ENCODE assay signal across 17 cellular contexts in genomic region chr11:65404638-65405339, GRCh38. TPM values are rescaled to one million over a fixed set of nuclear protein-coding genes. Genes with fewer than 3 reads are reported as not detected.
DNase-seq lines count a peak whose midpoint lies in the region; ATAC-seq and TF ChIP-seq lines count a peak whose summit lies in the region.
"Had no signal": no experiment of that assay in that cellular context is flagged by ENCODE, and none has a peak within 500 bp of the region (broad histone marks: within the 10 kb centered on the region; RNA-seq: fewer than 3 reads in every experiment).

No MANE protein-coding gene starts in this region.

- no peak overlapping the region for H2AK5ac ChIP-seq in mesenchymal stem cell (ENCODE audit: low read length, severe bottlenecking)

- TF ChIP-seq POLR2A in gastroesophageal sphincter (IDR thresholded peaks at IDR 0.05) (no peak), upper lobe of left lung (IDR thresholded peaks at IDR 0.05) (no peak)

- H2BK5ac ChIP-seq in mesenchymal stem cell (ENCODE audit: low read depth, low read length, poor library complexity, severe bottlenecking), result no peak overlapping the region

- H3K23ac ChIP-seq in mesenchymal stem cell (ENCODE audit: low read length in 2 of 2), result no peak overlapping the region

- no peak for DNase-seq in RWPE1 (ENCODE audit: low spot score)
- DNase-seq in mesenchymal stem cell, result no peak
- peak in 1 of 2 donors; percentile 62 for DNase-seq in upper lobe of left lung
- DNase-seq in ecto neural progenitor cell (ENCODE audit: low spot score), result no peak
- DNase-seq: activated CD4-positive, alpha-beta T cell treated with anti-CD3 and anti-CD28 coated beads for 36 hours; activated CD8-positive, alpha-beta memory T cell treated with anti-CD3 and anti-CD28 coated beads, Interleukin-2, amount 50 U/mL, for 48 hours; activated gamma-delta T cell; amygdala; endodermal cell; NCI-H1436 treated with DMSO at 0.1 percent for 48 hours; NCI-H2171 treated with DMSO at 0.1 percent for 48 hours; nucleus accumbens had no signal

- peak overlapping the region in 1 of 2 experiments; percentile 49 for H2BK12ac ChIP-seq in mesenchymal stem cell (ENCODE audit: low read length in 2 of 2)

- H3K9me3 ChIP-seq in gastroesophageal sphincter (no peaks in the 10 kb centered on the region), mesenchymal stem cell (ENCODE audit: control insufficient read depth, low read length) (no peaks in the 10 kb centered on the region), upper lobe of left lung (no peaks in the 10 kb centered on the region)
- H3K9me3 ChIP-seq: vagina had no signal

- H3K4me1 ChIP-seq in gastroesophageal sphincter, result peaks cover 0 to 16% (median 0%) of the 10 kb centered on the region in 3 donors
- peaks cover 12% of the 10 kb centered on the region for H3K4me1 ChIP-seq in mesenchymal stem cell (ENCODE audit: control insufficient read depth, insufficient read depth, low read depth, low read length)
- H3K4me1 ChIP-seq in upper lobe of left lung, result peaks cover 0 to 9% (median 4%) of the 10 kb centered on the region in 4 donors

- no peak overlapping the region for H3K4me2 ChIP-seq in mesenchymal stem cell (ENCODE audit: low read length, poor library complexity, severe bottlenecking)

- H3K18ac ChIP-seq in mesenchymal stem cell (ENCODE audit: low read depth in 1 of 2, low read length in 2 of 2), result peak overlapping the region in 1 of 2 experiments; percentile 25

- no peak overlapping the region for H2BK15ac ChIP-seq in mesenchymal stem cell (ENCODE audit: low read depth, poor library complexity, severe bottlenecking)

- peak overlapping the region; percentile 11 for H4K91ac ChIP-seq in mesenchymal stem cell (ENCODE audit: low read length)

- H3K36me3 ChIP-seq in gastroesophageal sphincter (peaks cover 0 to 95% of the 10 kb centered on the region in 2 donors), mesenchymal stem cell (ENCODE audit: control insufficient read depth in 1 of 2, insufficient read depth in 2 of 2, low read depth in 1 of 2, low read length in 2 of 2) (peaks cover 70 to 86% of the 10 kb centered on the region in 2 experiments), upper lobe of left lung (peaks cover 20 to 98% (median 72%) of the 10 kb centered on the region in 4 donors)

- TF ChIP-seq CTCF in RWPE1 (conservative IDR thresholded peaks at IDR 0.05; ENCODE audit: low read depth) (no peak), gastroesophageal sphincter (IDR thresholded peaks at IDR 0.05) (no peak), upper lobe of left lung (IDR thresholded peaks at IDR 0.05) (no peak)

- 85 to 95% methylated on average over 4 to 5 of the region's 24 CpGs for WGBS in gastroesophageal sphincter (ENCODE audit: low coverage in 1 of 2), 2 donors
- 95% methylated on average over 24 of the region's 24 CpGs for WGBS in mesenchymal stem cell
- 83 to 89% methylated on average over 6 to 16 of the region's 24 CpGs for WGBS in upper lobe of left lung, 2 donors

- H3K27me3 ChIP-seq in gastroesophageal sphincter (no peaks in the 10 kb centered on the region), mesenchymal stem cell (ENCODE audit: control insufficient read depth in 1 of 2, insufficient read depth in 1 of 2, low read length in 2 of 2) (no peaks in the 10 kb centered on the region), upper lobe of left lung (no peaks in the 10 kb centered on the region)
- H3K27me3 ChIP-seq: vagina had no signal

- H3K9ac ChIP-seq in mesenchymal stem cell (ENCODE audit: low read length), result no peak overlapping the region

- peak overlapping the region; percentile 32; the same call in 1 of the 2 replicates for H3K27ac ChIP-seq in RWPE1
- peak overlapping the region in 3 of 4 donors; percentile 1 to 61 (median 6) for H3K27ac ChIP-seq in gastroesophageal sphincter
- no peak overlapping the region for H3K27ac ChIP-seq in mesenchymal stem cell (ENCODE audit: low read length, poor library complexity, severe bottlenecking)
- H3K27ac ChIP-seq in upper lobe of left lung, result no peak overlapping the region
- H3K27ac ChIP-seq: vagina had no signal

- no peak overlapping the region for H3K4ac ChIP-seq in mesenchymal stem cell (ENCODE audit: low read depth in 1 of 2, low read length in 2 of 2)

- peaks cover 35% of the 10 kb centered on the region for H3K79me1 ChIP-seq in mesenchymal stem cell (replicated peaks; ENCODE audit: low read length, poor library complexity, severe bottlenecking)

- POLR2A ChIA-PET in RWPE1 (lab: Yijun Ruan, JAX; ENCODE audit: low non-redundant PET), result interaction anchor here (0.6 kb wide), 1 partner anchor 19 kb away, joined by 3 read pairs; no protein-coding TSS in a partner anchor

- no peak overlapping the region for H2AFZ ChIP-seq in mesenchymal stem cell (ENCODE audit: low read depth, low read length)

- no peak overlapping the region for H3K4me3 ChIP-seq in gastroesophageal sphincter
- H3K4me3 ChIP-seq in mesenchymal stem cell (ENCODE audit: insufficient read depth in 1 of 2, low read depth in 1 of 2, low read length in 2 of 2), result no peak overlapping the region
- no peak overlapping the region for H3K4me3 ChIP-seq in upper lobe of left lung
- H3K4me3 ChIP-seq: vagina had no signal

- no peak overlapping the region for H2BK120ac ChIP-seq in mesenchymal stem cell (ENCODE audit: low read depth, low read length)

- ATAC-seq in gastroesophageal sphincter, result peak; percentile 54
- peak; percentile 18 to 54 for ATAC-seq in upper lobe of left lung (ENCODE audit: low FRiP score in 2 of 2)
- no peak for ATAC-seq in HG02678 (IDR thresholded peaks at IDR 0.05; ENCODE audit: unreplicated experiment)
- no peak for ATAC-seq in GM21723 (IDR thresholded peaks at IDR 0.05; ENCODE audit: unreplicated experiment)
- ATAC-seq: activated CD4-positive, alpha-beta T cell treated with anti-CD3 and anti-CD28 coated beads for 36 hours had no signal

- no peak overlapping the region for H3K14ac ChIP-seq in mesenchymal stem cell (ENCODE audit: low read length in 2 of 2)

- CTCF ChIA-PET in RWPE1 (lab: Yijun Ruan, JAX), result interaction anchor here (0.8 to 3.1 kb wide), 2 partner anchors 11 to 46 kb away, joined by 3 to 19 read pairs; no protein-coding TSS in a partner anchor

- H4K8ac ChIP-seq in mesenchymal stem cell (ENCODE audit: low read length), result peak overlapping the region; percentile 47

- TF ChIP-seq EP300 in gastroesophageal sphincter (IDR thresholded peaks at IDR 0.05) (no peak), upper lobe of left lung (IDR thresholded peaks at IDR 0.05) (no peak)

RNA-seq across cellular contexts. Expression of gene NEAT1, which starts 17.8 kb away (rescaled TPM):
- total RNA-seq in gastroesophageal sphincter (100 to 1,000 TPM in 2 of 4 donors, 10 to 100 TPM in 2; 21.0 to 341 (median 183) TPM), upper lobe of left lung (1,000 to 10,000 TPM in 3 of 6 donors, 100 to 1,000 TPM in 3; 245 to 3,084 (median 1,019) TPM)
- polyA plus RNA-seq in mesenchymal stem cell (2013, experiment 1 of 2), result 51.2 TPM
- 44.5 TPM for polyA plus RNA-seq in mesenchymal stem cell (2013, experiment 2 of 2)

RNA-seq across cellular contexts. Expression of gene FRMD8, which starts 18.4 kb away (rescaled TPM):
- total RNA-seq in gastroesophageal sphincter (10 to 100 TPM; 19.9 to 31.5 (median 21.3) TPM), upper lobe of left lung (10 to 100 TPM; 31.4 to 77.5 (median 45.8) TPM)
- polyA plus RNA-seq in mesenchymal stem cell (2013, experiment 1 of 2), result 24.6 TPM
- 25.1 TPM for polyA plus RNA-seq in mesenchymal stem cell (2013, experiment 2 of 2)

RNA-seq across cellular contexts. Expression of gene SLC25A45, which starts 22.3 kb away (rescaled TPM):
- 10 to 100 TPM in 1 of 4 donors, 1 to 10 TPM in 3; 3.7 to 11.5 (median 7.5) TPM for total RNA-seq in gastroesophageal sphincter
- 2.2 TPM for polyA plus RNA-seq in mesenchymal stem cell (2013, experiment 1 of 2)
- 1.9 TPM for polyA plus RNA-seq in mesenchymal stem cell (2013, experiment 2 of 2)
- total RNA-seq in upper lobe of left lung, result 10 to 100 TPM in 4 of 6 donors, 1 to 10 TPM in 2; 5.5 to 40.8 (median 19.4) TPM

RNA-seq across cellular contexts. Expression of gene TIGD3, which starts 50.2 kb away (rescaled TPM):
- total RNA-seq in gastroesophageal sphincter, result under 1 TPM in 2 of 4 donors, not detected in 2; 0.27 to 0.67 TPM
- polyA plus RNA-seq in mesenchymal stem cell (2013, experiment 1 of 2), result 0.06 TPM
- polyA plus RNA-seq in mesenchymal stem cell (2013, experiment 2 of 2), result 0.05 TPM
- under 1 TPM in 4 of 6 donors, not detected in 2; 0.15 to 0.51 (median 0.35) TPM for total RNA-seq in upper lobe of left lung
- total RNA-seq: sciatic nerve, vagina had no signal

Comparison
In these comparisons a context has a peak if more than half of its experiments do, and no peak if none do; other contexts are left out.
1. H3K27ac ChIP-seq: peak in RWPE1 (single experiment) and gastroesophageal sphincter (3 of 4); none in mesenchymal stem cell (single experiment) and upper lobe of left lung (0 of 4).
2. ATAC-seq: peak in gastroesophageal sphincter (single experiment) and upper lobe of left lung (2 of 2); none in HG02678 (single experiment) and GM21723 (single experiment).